Comparison of ENCODE assay signal across 1 cellular context in genomic region chr16:70438325-70438982, GRCh38.
TF ChIP-seq lines count a peak whose summit lies in the region.

No MANE protein-coding gene starts in this region.

TF ChIP-seq in HepG2, 621 proteins besides CTCF, POLR2A, EP300 and RAD21 (continued from another document and continues in another):
- TF ChIP-seq PHF21A (CRISPR knock-in tag; IDR thresholded peaks at IDR 0.05) (0 out of 2 replicates have a peak, but pooled peaks have one; percentile 14), CERS6 (CRISPR knock-in tag; IDR thresholded peaks at IDR 0.05) (no peak), FOXK2 (IDR thresholded peaks at IDR 0.05) (no peak), ZNF292 (CRISPR knock-in tag; IDR thresholded peaks at IDR 0.05; ENCODE audit: borderline replicate concordance, low read depth) (no peak), ZNF225 (CRISPR knock-in tag; IDR thresholded peaks at IDR 0.05) (no peak), NONO (IDR thresholded peaks at IDR 0.05) (no peak), NONO (CRISPR knock-in tag; conservative IDR thresholded peaks at IDR 0.05) (no peak), ZNF335 (CRISPR knock-in tag; IDR thresholded peaks at IDR 0.05) (no peak), FOXO1 (CRISPR knock-in tag; IDR thresholded peaks at IDR 0.05) (no peak), ZNF724P (CRISPR knock-in tag; IDR thresholded peaks at IDR 0.05; ENCODE audit: borderline replicate concordance) (no peak), PREB (CRISPR knock-in tag; IDR thresholded peaks at IDR 0.05) (no peak), REXO4 (CRISPR knock-in tag; IDR thresholded peaks at IDR 0.05; ENCODE audit: borderline replicate concordance) (no peak), RARG (CRISPR knock-in tag; IDR thresholded peaks at IDR 0.05; ENCODE audit: low read depth) (no peak), ZBTB40 (IDR thresholded peaks at IDR 0.05) (no peak), ZBTB40 (CRISPR knock-in tag; IDR thresholded peaks at IDR 0.05) (no peak), ZNF841 (CRISPR knock-in tag; IDR thresholded peaks at IDR 0.05; ENCODE audit: borderline replicate concordance) (no peak), NCOA2 (CRISPR knock-in tag; IDR thresholded peaks at IDR 0.05) (no peak), EEA1 (CRISPR knock-in tag; IDR thresholded peaks at IDR 0.05; ENCODE audit: borderline replicate concordance) (no peak), ZNF691 (CRISPR knock-in tag; IDR thresholded peaks at IDR 0.05; ENCODE audit: borderline replicate concordance, low read depth) (no peak), KDM5A (IDR thresholded peaks at IDR 0.05; ENCODE audit: borderline replicate concordance, low read length) (no peak), ZBTB7B (CRISPR knock-in tag; IDR thresholded peaks at IDR 0.05) (no peak), ZNF552 (CRISPR knock-in tag; IDR thresholded peaks at IDR 0.05; ENCODE audit: borderline replicate concordance) (no peak), TGIF2 (CRISPR knock-in tag; IDR thresholded peaks at IDR 0.05) (no peak)
- TF ChIP-seq, protein P1, sequence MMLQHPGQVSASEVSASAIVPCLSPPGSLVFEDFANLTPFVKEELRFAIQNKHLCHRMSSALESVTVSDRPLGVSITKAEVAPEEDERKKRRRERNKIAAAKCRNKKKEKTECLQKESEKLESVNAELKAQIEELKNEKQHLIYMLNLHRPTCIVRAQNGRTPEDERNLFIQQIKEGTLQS (CRISPR knock-in tag; IDR thresholded peaks at IDR 0.05): 0 out of 2 replicates have a peak, but pooled peaks have one; percentile 14
- TF ChIP-seq, protein P2, sequence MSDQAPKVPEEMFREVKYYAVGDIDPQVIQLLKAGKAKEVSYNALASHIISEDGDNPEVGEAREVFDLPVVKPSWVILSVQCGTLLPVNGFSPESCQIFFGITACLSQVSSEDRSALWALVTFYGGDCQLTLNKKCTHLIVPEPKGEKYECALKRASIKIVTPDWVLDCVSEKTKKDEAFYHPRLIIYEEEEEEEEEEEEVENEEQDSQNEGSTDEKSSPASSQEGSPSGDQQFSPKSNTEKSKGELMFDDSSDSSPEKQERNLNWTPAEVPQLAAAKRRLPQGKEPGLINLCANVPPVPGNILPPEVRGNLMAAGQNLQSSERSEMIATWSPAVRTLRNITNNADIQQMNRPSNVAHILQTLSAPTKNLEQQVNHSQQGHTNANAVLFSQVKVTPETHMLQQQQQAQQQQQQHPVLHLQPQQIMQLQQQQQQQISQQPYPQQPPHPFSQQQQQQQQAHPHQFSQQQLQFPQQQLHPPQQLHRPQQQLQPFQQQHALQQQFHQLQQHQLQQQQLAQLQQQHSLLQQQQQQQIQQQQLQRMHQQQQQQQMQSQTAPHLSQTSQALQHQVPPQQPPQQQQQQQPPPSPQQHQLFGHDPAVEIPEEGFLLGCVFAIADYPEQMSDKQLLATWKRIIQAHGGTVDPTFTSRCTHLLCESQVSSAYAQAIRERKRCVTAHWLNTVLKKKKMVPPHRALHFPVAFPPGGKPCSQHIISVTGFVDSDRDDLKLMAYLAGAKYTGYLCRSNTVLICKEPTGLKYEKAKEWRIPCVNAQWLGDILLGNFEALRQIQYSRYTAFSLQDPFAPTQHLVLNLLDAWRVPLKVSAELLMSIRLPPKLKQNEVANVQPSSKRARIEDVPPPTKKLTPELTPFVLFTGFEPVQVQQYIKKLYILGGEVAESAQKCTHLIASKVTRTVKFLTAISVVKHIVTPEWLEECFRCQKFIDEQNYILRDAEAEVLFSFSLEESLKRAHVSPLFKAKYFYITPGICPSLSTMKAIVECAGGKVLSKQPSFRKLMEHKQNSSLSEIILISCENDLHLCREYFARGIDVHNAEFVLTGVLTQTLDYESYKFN (CRISPR knock-in tag; conservative IDR thresholded peaks at IDR 0.05): no peak
- TF ChIP-seq, protein P3, sequence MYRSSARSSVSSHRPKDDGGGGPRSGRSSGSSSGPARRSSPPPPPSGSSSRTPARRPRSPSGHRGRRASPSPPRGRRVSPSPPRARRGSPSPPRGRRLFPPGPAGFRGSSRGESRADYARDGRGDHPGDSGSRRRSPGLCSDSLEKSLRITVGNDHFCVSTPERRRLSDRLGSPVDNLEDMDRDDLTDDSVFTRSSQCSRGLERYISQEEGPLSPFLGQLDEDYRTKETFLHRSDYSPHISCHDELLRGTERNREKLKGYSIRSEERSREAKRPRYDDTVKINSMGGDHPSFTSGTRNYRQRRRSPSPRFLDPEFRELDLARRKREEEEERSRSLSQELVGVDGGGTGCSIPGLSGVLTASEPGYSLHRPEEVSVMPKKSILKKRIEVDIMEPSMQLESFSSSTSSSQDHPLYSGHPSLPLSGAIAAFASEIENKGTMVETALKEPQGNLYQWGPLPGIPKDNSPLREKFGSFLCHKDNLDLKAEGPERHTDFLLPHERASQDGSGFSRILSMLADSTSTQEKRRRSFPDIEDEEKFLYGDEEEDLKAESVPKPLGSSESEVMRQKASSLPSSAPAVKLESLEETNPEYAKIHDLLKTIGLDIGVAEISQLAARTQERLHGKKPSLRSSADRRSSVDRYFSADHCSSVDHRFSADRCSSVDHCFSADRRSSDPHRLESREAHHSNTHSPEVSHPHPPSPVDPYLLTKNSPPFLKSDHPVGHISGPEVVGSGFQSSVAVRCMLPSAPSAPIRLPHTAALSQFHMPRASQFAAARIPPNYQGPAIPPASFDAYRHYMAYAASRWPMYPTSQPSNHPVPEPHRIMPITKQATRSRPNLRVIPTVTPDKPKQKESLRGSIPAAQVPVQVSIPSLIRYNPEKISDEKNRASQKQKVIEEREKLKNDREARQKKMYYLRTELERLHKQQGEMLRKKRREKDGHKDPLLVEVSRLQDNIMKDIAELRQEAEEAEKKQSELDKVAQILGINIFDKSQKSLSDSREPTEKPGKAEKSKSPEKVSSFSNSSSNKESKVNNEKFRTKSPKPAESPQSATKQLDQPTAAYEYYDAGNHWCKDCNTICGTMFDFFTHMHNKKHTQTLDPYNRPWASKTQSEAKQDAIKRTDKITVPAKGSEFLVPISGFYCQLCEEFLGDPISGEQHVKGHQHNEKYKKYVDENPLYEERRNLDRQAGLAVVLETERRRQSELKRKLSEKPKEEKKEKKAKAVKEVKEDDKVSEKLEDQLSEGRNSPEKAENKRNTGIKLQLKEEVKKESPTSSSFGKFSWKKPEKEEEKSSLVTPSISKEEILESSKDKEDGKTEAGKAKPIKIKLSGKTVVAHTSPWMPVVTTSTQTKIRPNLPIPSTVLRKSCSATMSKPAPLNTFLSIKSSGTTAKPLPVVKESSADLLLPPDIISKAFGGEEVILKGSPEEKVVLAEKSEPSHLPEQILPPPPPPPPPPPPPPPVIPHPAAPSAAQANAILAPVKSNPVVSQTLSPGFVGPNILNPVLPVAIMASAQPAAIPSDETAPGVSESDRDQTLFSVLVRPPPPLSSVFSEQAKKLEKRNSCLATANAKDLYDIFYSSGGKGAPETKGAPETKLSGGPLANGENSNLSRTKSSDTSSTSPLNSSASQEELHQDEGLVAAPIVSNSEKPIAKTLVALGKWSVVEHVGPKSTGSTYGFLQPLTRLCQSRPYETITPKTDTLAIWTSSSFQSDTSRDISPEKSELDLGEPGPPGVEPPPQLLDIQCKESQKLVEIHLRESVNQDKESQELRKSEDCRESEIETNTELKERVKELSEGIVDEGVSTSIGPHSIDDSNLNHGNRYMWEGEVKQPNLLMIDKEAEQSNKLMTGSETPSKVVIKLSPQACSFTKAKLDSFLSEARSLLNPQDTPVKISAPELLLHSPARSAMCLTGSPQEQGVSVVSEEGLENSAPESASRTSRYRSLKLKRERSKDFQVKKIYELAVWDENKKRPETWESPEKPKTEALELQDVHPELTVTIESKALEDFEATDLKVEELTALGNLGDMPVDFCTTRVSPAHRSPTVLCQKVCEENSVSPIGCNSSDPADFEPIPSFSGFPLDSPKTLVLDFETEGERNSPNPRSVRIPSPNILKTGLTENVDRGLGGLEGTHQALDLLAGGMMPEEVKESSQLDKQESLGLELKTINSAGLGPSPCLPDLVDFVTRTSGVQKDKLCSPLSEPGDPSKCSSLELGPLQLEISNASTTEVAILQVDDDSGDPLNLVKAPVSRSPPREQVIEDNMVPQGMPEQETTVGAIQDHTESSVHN (CRISPR knock-in tag; IDR thresholded peaks at IDR 0.05): no peak
- TF ChIP-seq, protein P4, sequence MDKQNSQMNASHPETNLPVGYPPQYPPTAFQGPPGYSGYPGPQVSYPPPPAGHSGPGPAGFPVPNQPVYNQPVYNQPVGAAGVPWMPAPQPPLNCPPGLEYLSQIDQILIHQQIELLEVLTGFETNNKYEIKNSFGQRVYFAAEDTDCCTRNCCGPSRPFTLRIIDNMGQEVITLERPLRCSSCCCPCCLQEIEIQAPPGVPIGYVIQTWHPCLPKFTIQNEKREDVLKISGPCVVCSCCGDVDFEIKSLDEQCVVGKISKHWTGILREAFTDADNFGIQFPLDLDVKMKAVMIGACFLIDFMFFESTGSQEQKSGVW (CRISPR knock-in tag; IDR thresholded peaks at IDR 0.05; ENCODE audit: borderline replicate concordance): no peak
